In genomic region chr10:118730699-118731456, GRCh38 we compare ENCODE assay signal across 16 cellular contexts. TPM values are rescaled to one million over a fixed set of nuclear protein-coding genes. Genes with fewer than 3 reads are reported as not detected.
DNase-seq lines count a peak whose midpoint lies in the region; ATAC-seq, FAIRE-seq and TF ChIP-seq lines count a peak whose summit lies in the region.
"Had no signal": no experiment of that assay in that cellular context is flagged by ENCODE, and none has a peak within 500 bp of the region (broad histone marks: within the 10 kb centered on the region; RNA-seq: fewer than 3 reads in every experiment).

No MANE protein-coding gene starts in this region.

- H3K36me3 ChIP-seq in liver (ENCODE audit: control insufficient read depth in 4 of 4, insufficient read depth in 3 of 4, low read depth in 1 of 4, low read length in 3 of 4) (no peaks in the 10 kb centered on the region), HepG2 (replicated peaks in 1 of 2; ENCODE audit: control insufficient read depth in 1 of 2, insufficient read depth in 2 of 2, low read length in 2 of 2) (peaks cover 0 to 22% of the 10 kb centered on the region in 2 experiments; a peak in 3 of 5 replicates), mucosa of descending colon (ENCODE audit: low read depth) (no peaks in the 10 kb centered on the region), upper lobe of right lung (peaks cover 8% of the 10 kb centered on the region)
- H3K36me3 ChIP-seq: tibial nerve, WERI-Rb-1 had no signal

- BruUV-seq in HepG2 (replicated peaks; lab: Mats Ljungman, UMichigan) = no TSS peak

- H3K9me3 ChIP-seq in liver (ENCODE audit: control insufficient read depth in 4 of 4, low read length in 3 of 4) (no peaks in the 10 kb centered on the region), HepG2 (ENCODE audit: low read length) (no peaks in the 10 kb centered on the region), mucosa of descending colon (no peaks in the 10 kb centered on the region), upper lobe of right lung (no peaks in the 10 kb centered on the region)
- H3K9me3 ChIP-seq: tibial nerve had no signal

- TF ChIP-seq POLR2A in HepG2 (IDR thresholded peaks at IDR 0.05; ENCODE audit: insufficient read depth in 1 of 2, low read depth in 2 of 2, low read length in 2 of 2) = no peak

- DNase-seq in HepG2 (ENCODE audit: low spot score) = no peak
- peak in 1 of 3 donors; percentile 39 for DNase-seq in mucosa of descending colon
- no peak for DNase-seq in upper lobe of right lung
- no peak for DNase-seq in NCI-H2196 (lab: John Stamatoyannopoulos, UW; ENCODE audit: unreplicated experiment)
- DNase-seq in substantia nigra (lab: John Stamatoyannopoulos, UW) = no peak
- DNase-seq in NCI-H1092 (lab: John Stamatoyannopoulos, UW) = no peak
- DNase-seq: ACHN, cerebellar nuclear complex, left cardiac atrium, NCI-H1105 treated with DMSO at 0.1 percent for 48 hours, NCI-H526, SHP77, WERI-Rb-1 had no signal

- intact Hi-C loops in HepG2 (cut with micrococcal nuclease; ENCODE audit: unreplicated experiment) (no loop called here), mucosa of descending colon (cut with DNase I, micrococcal nuclease) (no loop called here), upper lobe of right lung (cut with DNase I) (no loop called here)
- intact Hi-C loops in dendritic cell treated with granulocyte-macrophage colony-stimulating factor and Interleukin-4, amounts not matched to agents 40 ng/mL and 50 ng/mL, for 4 days (cut with micrococcal nuclease) = no loop called here

- WGBS in liver = 37% methylated on average over 7 of the region's 7 CpGs
- WGBS in HepG2 (ENCODE audit: low lambda C conversion rate) = 71% methylated on average over 7 of the region's 7 CpGs

- TF ChIP-seq EP300 in HepG2 (IDR thresholded peaks at IDR 0.05; ENCODE audit: low read depth in 2 of 2, low read length in 2 of 2) (no peak), HepG2 (CRISPR knock-in tag; IDR thresholded peaks at IDR 0.05; ENCODE audit: borderline replicate concordance) (no peak)

- H2AFZ ChIP-seq in HepG2 (ENCODE audit: low read length) = no peak overlapping the region

- peaks cover 63% of the 10 kb centered on the region for H3K4me1 Mint-ChIP-seq in dendritic cell treated with granulocyte-macrophage colony-stimulating factor and Interleukin-4, amounts not matched to agents 40 ng/mL and 50 ng/mL, for 4 days (ENCODE audit: low read depth)

- no peaks in the 10 kb centered on the region for H3K27me3 Mint-ChIP-seq in dendritic cell treated with granulocyte-macrophage colony-stimulating factor and Interleukin-4, amounts not matched to agents 40 ng/mL and 50 ng/mL, for 4 days

- H3K79me2 ChIP-seq in HepG2 (ENCODE audit: insufficient read depth, low read length) = peaks cover 69% of the 10 kb centered on the region

- ATAC-seq in HepG2 = no peak
- peak; percentile 66 for ATAC-seq in mucosa of descending colon
- ATAC-seq in upper lobe of right lung = peak; percentile 22

- H3K4me3 ChIP-seq in liver (ENCODE audit: low read depth in 1 of 3, low read length in 3 of 3) = no peak overlapping the region
- H3K4me3 ChIP-seq in HepG2 (replicated peaks in 1 of 3; ENCODE audit: insufficient read depth in 1 of 3, low read depth in 2 of 3, low read length in 3 of 3) = no peak overlapping the region
- no peak overlapping the region for H3K4me3 ChIP-seq in mucosa of descending colon
- no peak overlapping the region for H3K4me3 ChIP-seq in upper lobe of right lung
- H3K4me3 ChIP-seq: tibial nerve had no signal

- H3K9me3 Mint-ChIP-seq in dendritic cell treated with granulocyte-macrophage colony-stimulating factor and Interleukin-4, amounts not matched to agents 40 ng/mL and 50 ng/mL, for 4 days = no peaks in the 10 kb centered on the region

- H3K27ac ChIP-seq in liver (ENCODE audit: low read depth in 1 of 2, low read length in 2 of 2) (peak overlapping the region in 1 of 2 donors; percentile 74), HepG2 (ENCODE audit: extremely low read length, insufficient read depth, low read length) (no peak overlapping the region), upper lobe of right lung (peak overlapping the region; percentile 55), substantia nigra (ENCODE audit: low read depth, low read length, poor library complexity, severe bottlenecking) (no peak overlapping the region)
- H3K27ac ChIP-seq: WERI-Rb-1 had no signal

- TF ChIP-seq CTCF in liver (IDR thresholded peaks at IDR 0.05; ENCODE audit: low read depth, low read length, missing input control) = no peak
- TF ChIP-seq CTCF in HepG2 (CRISPR knock-in tag; IDR thresholded peaks at IDR 0.05) = no peak
- no peak for TF ChIP-seq CTCF in mucosa of descending colon (IDR thresholded peaks at IDR 0.05)
- no peak for TF ChIP-seq CTCF in upper lobe of right lung (IDR thresholded peaks at IDR 0.05)

- peak overlapping the region; percentile 71 for H3K27ac Mint-ChIP-seq in dendritic cell treated with granulocyte-macrophage colony-stimulating factor and Interleukin-4, amounts not matched to agents 40 ng/mL and 50 ng/mL, for 4 days

- in situ Hi-C loops in HepG2 (cut with HindIII; ENCODE audit: extremely low pct_ligation_motif_present, low pct_unique_long_range_greater_than_20kb) = no loop called here

- H3K27me3 ChIP-seq in liver (ENCODE audit: control insufficient read depth in 4 of 4, insufficient read depth in 4 of 4, low read length in 3 of 4) (no peaks in the 10 kb centered on the region), HepG2 (ENCODE audit: control insufficient read depth in 1 of 2, insufficient read depth in 2 of 2, low read length in 2 of 2) (no peaks in the 10 kb centered on the region), upper lobe of right lung (no peaks in the 10 kb centered on the region)
- H3K27me3 ChIP-seq: tibial nerve had no signal

- POLR2A ChIA-PET in HepG2 (lab: Yijun Ruan, JAX) = interaction anchor here (3.9 kb wide), 1 partner anchor 24 kb away, joined by 11 read pairs; the partner anchor contains the start of gene CACUL1

- no peak overlapping the region for H3K4me2 ChIP-seq in HepG2 (ENCODE audit: low read depth, low read length)

- CTCF ChIA-PET in HepG2 (lab: Yijun Ruan, JAX; ENCODE audit: low intra/inter-chr PET ratio, low total read pairs) = no interaction called here

- TF ChIP-seq RAD21 in liver (IDR thresholded peaks at IDR 0.05) = no peak
- no peak for TF ChIP-seq RAD21 in HepG2 (CRISPR knock-in tag; IDR thresholded peaks at IDR 0.05)

- peaks cover 19% of the 10 kb centered on the region for H3K36me3 Mint-ChIP-seq in dendritic cell treated with granulocyte-macrophage colony-stimulating factor and Interleukin-4, amounts not matched to agents 40 ng/mL and 50 ng/mL, for 4 days (ENCODE audit: low read depth)

- FAIRE-seq in HepG2 (lab: Jason Lieb, UNC) = no peak

- H3K4me1 ChIP-seq in liver (ENCODE audit: control insufficient read depth in 4 of 4, insufficient read depth in 4 of 4, low read length in 3 of 4) (peaks cover 6 to 19% (median 14%) of the 10 kb centered on the region in 4 donors), HepG2 (ENCODE audit: insufficient read depth, low read length) (peaks cover 30% of the 10 kb centered on the region), mucosa of descending colon (ENCODE audit: low read depth) (peaks cover 40% of the 10 kb centered on the region), upper lobe of right lung (peaks cover 65% of the 10 kb centered on the region)

- no peak overlapping the region for H3K4me3 Mint-ChIP-seq in dendritic cell treated with granulocyte-macrophage colony-stimulating factor and Interleukin-4, amounts not matched to agents 40 ng/mL and 50 ng/mL, for 4 days

- no peak overlapping the region for H3K9ac ChIP-seq in liver (ENCODE audit: low read depth in 1 of 2, low read length in 2 of 2)
- H3K9ac ChIP-seq in HepG2 (ENCODE audit: insufficient read depth, low read depth, low read length) = no peak overlapping the region

- H4K20me1 ChIP-seq in HepG2 (ENCODE audit: insufficient read depth, low read length) = peaks cover 14% of the 10 kb centered on the region

TF ChIP-seq in liver, 16 proteins besides CTCF, POLR2A, EP300 and RAD21 (continues in another document):
- TF ChIP-seq NR2F2 (IDR thresholded peaks at IDR 0.05) = no peak
- TF ChIP-seq GABPA (IDR thresholded peaks at IDR 0.05 in 1 of 2, conservative IDR thresholded peaks at IDR 0.05 in 1 of 2) = no peak
- TF ChIP-seq TAF1 (conservative IDR thresholded peaks at IDR 0.05) = no peak
- peak; percentile 58 to 69 for TF ChIP-seq HNF4A (conservative IDR thresholded peaks at IDR 0.05)
- TF ChIP-seq HNF4G (IDR thresholded peaks at IDR 0.05) = peak; percentile 22

TF ChIP-seq in HepG2, 621 proteins besides CTCF, POLR2A, EP300 and RAD21 (continues in another document):
- TF ChIP-seq ZFP36L1 (CRISPR knock-in tag; IDR thresholded peaks at IDR 0.05) = no peak

RNA-seq across cellular contexts. Expression of gene CACUL1, which starts 23.9 kb away (rescaled TPM):
- total RNA-seq in liver = 10 to 100 TPM; 12.8 to 13.5 TPM
- polyA plus RNA-seq in liver = 10 to 100 TPM in 1 of 2 donors, 1 to 10 TPM in 1; 3.9 to 15.8 TPM
- 31.0 and 43.6 TPM in 2 replicates for total RNA-seq in HepG2 (2016; rRNA removed; fragmentation: Illumina TruSeq; extraction: Trizol)
- total RNA-seq in HepG2 (2016; cell fraction: cytosol; rRNA removed; fragmentation: Illumina TruSeq; extraction: Trizol; ENCODE audit: low read depth) = 9.3 and 13.6 TPM in 2 replicates
- total RNA-seq in HepG2 (2016; cell fraction: insoluble cytoplasmic fraction; rRNA removed; fragmentation: Illumina TruSeq; extraction: Trizol) = 29.9 and 40.9 TPM in 2 replicates
- total RNA-seq in HepG2 (2016; cell fraction: membrane; rRNA removed; fragmentation: Illumina TruSeq; extraction: Trizol) = 23.6 and 25.5 TPM in 2 replicates
- total RNA-seq in HepG2 (2016; cell fraction: nucleus; rRNA removed; fragmentation: Illumina TruSeq; extraction: Trizol) = 35.3 and 37.2 TPM in 2 replicates
- 10.6 and 14.2 TPM in 2 replicates for polyA plus RNA-seq in HepG2 (2011; rRNA removed)
- polyA plus RNA-seq in HepG2 (2011; cell fraction: cytosol; rRNA removed) = 3.9 and 5.9 TPM in 2 replicates
- 6.9 and 7.8 TPM in 2 replicates for polyA plus RNA-seq in HepG2 (2011; cell fraction: nucleus; rRNA removed)
- polyA plus RNA-seq in HepG2 (2012) = 8.3 and 12.1 TPM in 2 replicates
- polyA plus RNA-seq in HepG2 (2016; cell fraction: cytosol; fragmentation: Illumina TruSeq; extraction: Trizol; ENCODE audit: low read depth) = 2.5 and 3.3 TPM in 2 replicates
- 18.3 and 18.5 TPM in 2 replicates for polyA plus RNA-seq in HepG2 (2016; cell fraction: insoluble cytoplasmic fraction; fragmentation: Illumina TruSeq; extraction: Trizol; ENCODE audit: low read depth)
- 7.7 and 8.5 TPM in 2 replicates for polyA plus RNA-seq in HepG2 (2016; cell fraction: membrane; fragmentation: Illumina TruSeq; extraction: Trizol; ENCODE audit: low read depth)
- polyA plus RNA-seq in HepG2 (2016; cell fraction: nucleus; fragmentation: Illumina TruSeq; extraction: Trizol; ENCODE audit: insufficient read depth, low read depth) = 15.3 and 21.2 TPM in 2 replicates
- 11.8 and 27.1 TPM in 2 replicates for polyA minus RNA-seq in HepG2 (2011; rRNA and poly(A)+ RNA removed; ENCODE audit: low replicate concordance)
- polyA minus RNA-seq in HepG2 (2011; cell fraction: cytosol; rRNA and poly(A)+ RNA removed) = 18.8 and 27.1 TPM in 2 replicates
- polyA minus RNA-seq in HepG2 (2011; cell fraction: nucleus; rRNA and poly(A)+ RNA removed) = 35.0 and 37.0 TPM in 2 replicates
- total RNA-seq in mucosa of descending colon = 10 to 100 TPM; 39.2 to 54.0 (median 40.0) TPM
- 47.7 TPM for total RNA-seq in upper lobe of right lung
